In genomic region chr12:50246873-50247612, GRCh38 we compare ENCODE assay signal across 8 cellular contexts. TPM values are rescaled to one million over a fixed set of nuclear protein-coding genes. Genes with fewer than 3 reads are reported as not detected.
DNase-seq lines count a peak whose midpoint lies in the region; ATAC-seq and TF ChIP-seq lines count a peak whose summit lies in the region.

No MANE protein-coding gene starts in this region.

- no peak for TF ChIP-seq RAD21 in SK-N-SH (IDR thresholded peaks at IDR 0.05; ENCODE audit: low read length)

- POLR2A ChIA-PET in HEK293 (lab: Yijun Ruan, JAX) = interaction anchor here (0.5 to 2.0 kb wide), 6 partner anchors 13 to 135 kb away, joined by 3 to 9 read pairs (median 4); partner anchors contain the start of genes CERS5 and LIMA1
- POLR2A ChIA-PET in SK-N-SH (lab: Yijun Ruan, JAX) = no interaction called here

- H3K79me2 ChIP-seq in SK-N-SH (ENCODE audit: insufficient read depth) = no peaks in the 10 kb centered on the region; the same call in 1 of the 2 replicates

- H4K20me1 ChIP-seq in SK-N-SH (ENCODE audit: insufficient read depth) = no peaks in the 10 kb centered on the region

- DNase-seq in CD4-positive, CD25-positive, alpha-beta regulatory T cell = peak in 1 of 3 donors; percentile 50
- DNase-seq in SK-N-SH (no peak), epidermal melanocyte (ENCODE audit: insufficient read length, low spot score) (peak; percentile 23), omental fat pad (ENCODE audit: low spot score) (peak; percentile 56), putamen (ENCODE audit: low spot score) (no peak), GF-D8 (lab: John Stamatoyannopoulos, UW) (no peak), T-helper 9 cell (no peak)

- CTCF ChIA-PET in HEK293 (lab: Yijun Ruan, JAX) (interaction anchor here (1.0 to 1.3 kb wide), 3 partner anchors 12 to 26 kb away, joined by 3 to 5 read pairs (median 4); no protein-coding TSS in a partner anchor), SK-N-SH (lab: Yijun Ruan, JAX) (interaction anchor here (1.0 kb wide), 1 partner anchor 114 kb away, joined by 4 read pairs; no protein-coding TSS in a partner anchor)

- ATAC-seq in CD4-positive, CD25-positive, alpha-beta regulatory T cell (ENCODE audit: low read depth in 2 of 2) = peak; percentile 42 to 58
- peak; percentile 79 for ATAC-seq in omental fat pad (ENCODE audit: low FRiP score)

- H3K36me3 ChIP-seq in CD4-positive, CD25-positive, alpha-beta regulatory T cell (ENCODE audit: control insufficient read depth, insufficient read depth, low read length) = no peaks in the 10 kb centered on the region
- no peaks in the 10 kb centered on the region for H3K36me3 ChIP-seq in HEK293 (ENCODE audit: control insufficient read depth in 2 of 2, insufficient read depth in 1 of 2, low read length in 2 of 2)
- no peaks in the 10 kb centered on the region for H3K36me3 ChIP-seq in SK-N-SH (replicated peaks in 1 of 2; ENCODE audit: control insufficient read depth in 1 of 2, insufficient read depth in 2 of 2, low read length in 1 of 2)

- H3K4me2 ChIP-seq in SK-N-SH = peak overlapping the region; percentile 44

- H2AFZ ChIP-seq in SK-N-SH (ENCODE audit: low read depth) = peak overlapping the region; percentile 59

- H3K27me3 ChIP-seq in CD4-positive, CD25-positive, alpha-beta regulatory T cell (ENCODE audit: control insufficient read depth, insufficient read depth, low read length) = no peaks in the 10 kb centered on the region
- no peaks in the 10 kb centered on the region for H3K27me3 ChIP-seq in SK-N-SH (ENCODE audit: insufficient read depth)

- H3K4me1 ChIP-seq in CD4-positive, CD25-positive, alpha-beta regulatory T cell (ENCODE audit: control insufficient read depth, insufficient read depth, low read length, poor library complexity, severe bottlenecking) = no peaks in the 10 kb centered on the region
- H3K4me1 ChIP-seq in HEK293 (ENCODE audit: control insufficient read depth, insufficient read depth, low read length) = peaks cover 10% of the 10 kb centered on the region
- peaks cover 0 to 35% of the 10 kb centered on the region in 2 experiments for H3K4me1 ChIP-seq in SK-N-SH (ENCODE audit: control insufficient read depth in 1 of 2, insufficient read depth in 2 of 2, low read depth in 1 of 2, low read length in 1 of 2)

- H3K9me3 Mint-ChIP-seq in CD4-positive, CD25-positive, alpha-beta regulatory T cell = no peaks in the 10 kb centered on the region

- no peak overlapping the region for H3K4me3 Mint-ChIP-seq in CD4-positive, CD25-positive, alpha-beta regulatory T cell

- no peak overlapping the region for H3K27ac ChIP-seq in CD4-positive, CD25-positive, alpha-beta regulatory T cell (ENCODE audit: insufficient read depth, low read length, poor library complexity, severe bottlenecking)
- H3K27ac ChIP-seq in HEK293 (ENCODE audit: extremely low read depth, low read depth, low read length) (no peak overlapping the region), SK-N-SH (ENCODE audit: low read depth in 2 of 2, low read length in 1 of 2) (peak overlapping the region; percentile 50 to 92; a peak in 3 of 4 replicates)

- peaks cover 41% of the 10 kb centered on the region for H3F3A ChIP-seq in SK-N-SH (replicated peaks; ENCODE audit: insufficient read depth)

- no peaks in the 10 kb centered on the region for H3K9me2 ChIP-seq in SK-N-SH

- peak overlapping the region; percentile 52; the same call in 1 of the 2 replicates for H3K9ac ChIP-seq in SK-N-SH

- TF ChIP-seq EP300 in SK-N-SH (IDR thresholded peaks at IDR 0.05; ENCODE audit: borderline replicate concordance in 1 of 2, low read depth in 1 of 2, low read length in 1 of 2) = peak in 1 of 2 experiments; percentile 90; a peak in 2 of 4 replicates

- peaks cover 17% of the 10 kb centered on the region for H3K36me3 Mint-ChIP-seq in CD4-positive, CD25-positive, alpha-beta regulatory T cell

- H3K4me3 ChIP-seq in CD4-positive, CD25-positive, alpha-beta regulatory T cell (ENCODE audit: low read depth, low read length) = no peak overlapping the region
- H3K4me3 ChIP-seq in HEK293 (ENCODE audit: low read depth, low read length) (no peak overlapping the region), SK-N-SH (ENCODE audit: low read depth in 2 of 2, low read length in 1 of 2) (no peak overlapping the region)

- WGBS in SK-N-SH (ENCODE audit: low lambda C conversion rate) = 0% methylated on average over 3 of the region's 3 CpGs

- no peaks in the 10 kb centered on the region for H3K27me3 Mint-ChIP-seq in CD4-positive, CD25-positive, alpha-beta regulatory T cell

- H3K4me1 Mint-ChIP-seq in CD4-positive, CD25-positive, alpha-beta regulatory T cell = peaks cover 4 to 6% (median 5%) of the 10 kb centered on the region in 4 donors

- no peak overlapping the region for H3K27ac Mint-ChIP-seq in CD4-positive, CD25-positive, alpha-beta regulatory T cell

- no peaks in the 10 kb centered on the region for H3K9me3 ChIP-seq in CD4-positive, CD25-positive, alpha-beta regulatory T cell (ENCODE audit: control insufficient read depth in 2 of 2, low read length in 2 of 2)
- H3K9me3 ChIP-seq in HEK293 (ENCODE audit: control insufficient read depth, insufficient read depth, low read depth, low read length) (no peaks in the 10 kb centered on the region), SK-N-SH (no peaks in the 10 kb centered on the region)

- no peak for TF ChIP-seq CTCF in HEK293 (tag by site-specific recombination; IDR thresholded peaks at IDR 0.05)
- TF ChIP-seq CTCF in SK-N-SH (IDR thresholded peaks at IDR 0.05) = no peak
- TF ChIP-seq CTCF in omental fat pad (IDR thresholded peaks at IDR 0.05) = no peak

TF ChIP-seq in HEK293, 187 proteins besides CTCF, POLR2A, EP300 and RAD21 (continues in another document):
- TF ChIP-seq ZNF2 (tag by site-specific recombination; IDR thresholded peaks at IDR 0.05) (peak; percentile 71; the same call in 1 of the 2 replicates), SALL2 (tag by site-specific recombination; IDR thresholded peaks at IDR 0.05; ENCODE audit: borderline replicate concordance) (no peak), ZNF626 (tag by site-specific recombination; IDR thresholded peaks at IDR 0.05) (no peak), OSR2 (tag by site-specific recombination; IDR thresholded peaks at IDR 0.05) (peak; percentile 88), EGR2 (tag by site-specific recombination; IDR thresholded peaks at IDR 0.05; ENCODE audit: low read depth) (peak; percentile 80), KLF17 (tag by site-specific recombination; IDR thresholded peaks at IDR 0.05) (peak; percentile 97)
- TF ChIP-seq, protein P1, sequence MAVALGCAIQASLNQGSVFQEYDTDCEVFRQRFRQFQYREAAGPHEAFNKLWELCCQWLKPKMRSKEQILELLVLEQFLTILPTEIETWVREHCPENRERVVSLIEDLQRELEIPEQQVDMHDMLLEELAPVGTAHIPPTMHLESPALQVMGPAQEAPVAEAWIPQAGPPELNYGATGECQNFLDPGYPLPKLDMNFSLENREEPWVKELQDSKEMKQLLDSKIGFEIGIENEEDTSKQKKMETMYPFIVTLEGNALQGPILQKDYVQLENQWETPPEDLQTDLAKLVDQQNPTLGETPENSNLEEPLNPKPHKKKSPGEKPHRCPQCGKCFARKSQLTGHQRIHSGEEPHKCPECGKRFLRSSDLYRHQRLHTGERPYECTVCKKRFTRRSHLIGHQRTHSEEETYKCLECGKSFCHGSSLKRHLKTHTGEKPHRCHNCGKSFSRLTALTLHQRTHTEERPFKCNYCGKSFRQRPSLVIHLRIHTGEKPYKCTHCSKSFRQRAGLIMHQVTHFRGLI (tag by site-specific recombination; IDR thresholded peaks at IDR 0.05) = peak; percentile 41; the same call in 1 of the 2 replicates

TF ChIP-seq in SK-N-SH, 30 proteins besides CTCF, POLR2A, EP300 and RAD21 (continues in another document):
- TF ChIP-seq, protein P2, sequence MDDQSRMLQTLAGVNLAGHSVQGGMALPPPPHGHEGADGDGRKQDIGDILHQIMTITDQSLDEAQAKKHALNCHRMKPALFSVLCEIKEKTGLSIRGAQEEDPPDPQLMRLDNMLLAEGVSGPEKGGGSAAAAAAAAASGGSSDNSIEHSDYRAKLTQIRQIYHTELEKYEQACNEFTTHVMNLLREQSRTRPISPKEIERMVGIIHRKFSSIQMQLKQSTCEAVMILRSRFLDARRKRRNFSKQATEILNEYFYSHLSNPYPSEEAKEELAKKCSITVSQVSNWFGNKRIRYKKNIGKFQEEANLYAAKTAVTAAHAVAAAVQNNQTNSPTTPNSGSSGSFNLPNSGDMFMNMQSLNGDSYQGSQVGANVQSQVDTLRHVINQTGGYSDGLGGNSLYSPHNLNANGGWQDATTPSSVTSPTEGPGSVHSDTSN (IDR thresholded peaks at IDR 0.05) = peak; percentile 82
- TF ChIP-seq, protein P3, sequence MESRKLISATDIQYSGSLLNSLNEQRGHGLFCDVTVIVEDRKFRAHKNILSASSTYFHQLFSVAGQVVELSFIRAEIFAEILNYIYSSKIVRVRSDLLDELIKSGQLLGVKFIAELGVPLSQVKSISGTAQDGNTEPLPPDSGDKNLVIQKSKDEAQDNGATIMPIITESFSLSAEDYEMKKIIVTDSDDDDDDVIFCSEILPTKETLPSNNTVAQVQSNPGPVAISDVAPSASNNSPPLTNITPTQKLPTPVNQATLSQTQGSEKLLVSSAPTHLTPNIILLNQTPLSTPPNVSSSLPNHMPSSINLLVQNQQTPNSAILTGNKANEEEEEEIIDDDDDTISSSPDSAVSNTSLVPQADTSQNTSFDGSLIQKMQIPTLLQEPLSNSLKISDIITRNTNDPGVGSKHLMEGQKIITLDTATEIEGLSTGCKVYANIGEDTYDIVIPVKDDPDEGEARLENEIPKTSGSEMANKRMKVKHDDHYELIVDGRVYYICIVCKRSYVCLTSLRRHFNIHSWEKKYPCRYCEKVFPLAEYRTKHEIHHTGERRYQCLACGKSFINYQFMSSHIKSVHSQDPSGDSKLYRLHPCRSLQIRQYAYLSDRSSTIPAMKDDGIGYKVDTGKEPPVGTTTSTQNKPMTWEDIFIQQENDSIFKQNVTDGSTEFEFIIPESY (IDR thresholded peaks at IDR 0.05; ENCODE audit: borderline replicate concordance, low read depth) = peak; percentile 77; the same call in 1 of the 2 replicates
- TF ChIP-seq TCF12 (IDR thresholded peaks at IDR 0.05) (peak; percentile 95), USF2 (IDR thresholded peaks at IDR 0.05; ENCODE audit: borderline replicate concordance, low read depth, low read length) (no peak), NFIC (IDR thresholded peaks at IDR 0.05; ENCODE audit: borderline replicate concordance) (peak; percentile 96)

RNA-seq across cellular contexts. Expression of gene LIMA1, which starts 36.3 kb away (rescaled TPM):
- total RNA-seq in CD4-positive, CD25-positive, alpha-beta regulatory T cell = 19.0 TPM
- polyA plus RNA-seq in CD4-positive, CD25-positive, alpha-beta regulatory T cell = 10 to 100 TPM; 14.3 to 19.3 (median 17.6) TPM
- 96.6 and 148 TPM in 2 replicates for polyA plus RNA-seq in SK-N-SH (2012; rRNA removed)
- polyA plus RNA-seq in SK-N-SH (2012; cell fraction: cytosol; rRNA removed) = 115 and 130 TPM in 2 replicates
- polyA plus RNA-seq in SK-N-SH (2012; cell fraction: nucleus; rRNA removed) = 210 and 318 TPM in 2 replicates
- 100 to 1,000 TPM; 129 to 319 (median 176) TPM for total RNA-seq in omental fat pad

Comparison
In these comparisons a context has a peak if more than half of its experiments do, and no peak if none do; other contexts are left out.
1. DNase-seq: peak in epidermal melanocyte (single experiment) and omental fat pad (single experiment); none in SK-N-SH (single experiment), putamen (single experiment), GF-D8 (single experiment) and T-helper 9 cell (single experiment).
2. H3K27ac ChIP-seq: peak in SK-N-SH (2 of 2); none in CD4-positive, CD25-positive, alpha-beta regulatory T cell (single experiment) and HEK293 (single experiment).